ENCODE assay signal across 8 cellular contexts in genomic region chr17:81391964-81392908, GRCh38. TPM values are rescaled to one million over a fixed set of nuclear protein-coding genes. Genes with fewer than 3 reads are reported as not detected.
DNase-seq lines count a peak whose midpoint lies in the region; ATAC-seq and TF ChIP-seq lines count a peak whose summit lies in the region.

No MANE protein-coding gene starts in this region.

- peaks cover 18 to 68% (median 37%) of the 10 kb centered on the region in 5 donors for H3K27me3 Mint-ChIP-seq in naive thymus-derived CD8-positive, alpha-beta T cell

- POLR2A ChIA-PET in naive thymus-derived CD8-positive, alpha-beta T cell (lab: Charles Lee): interaction anchor here (0.5 kb wide), 1 partner anchor 14 kb away, joined by 4 read pairs; no protein-coding TSS in a partner anchor

- peaks cover 5 to 27% (median 12%) of the 10 kb centered on the region in 4 donors for H3K4me1 Mint-ChIP-seq in naive thymus-derived CD8-positive, alpha-beta T cell

- DNase-seq in AG10803 (ENCODE audit: low read depth) (peak; percentile 83), NCI-H69 (lab: John Stamatoyannopoulos, UW) (peak; percentile 52), epithelial cell of esophagus (ENCODE audit: low read depth) (no peak), NCI-H774 (lab: John Stamatoyannopoulos, UW) (no peak)
- no peak for DNase-seq in naive thymus-derived CD8-positive, alpha-beta T cell
- no peak for DNase-seq in activated effector memory CD4-positive, alpha-beta T cell treated with Interleukin-2 at 50 U/mL for 16 hours

- H3K36me3 Mint-ChIP-seq in naive thymus-derived CD8-positive, alpha-beta T cell: no peaks in the 10 kb centered on the region

- no peak overlapping the region for H3K27ac Mint-ChIP-seq in naive thymus-derived CD8-positive, alpha-beta T cell

- H3K4me3 Mint-ChIP-seq in naive thymus-derived CD8-positive, alpha-beta T cell: peak overlapping the region in 8 of 10 donors; percentile 6 to 44 (median 30)

- TF ChIP-seq CTCF in AG10803 (conservative IDR thresholded peaks at IDR 0.05; ENCODE audit: low read length) (no peak), epithelial cell of esophagus (IDR thresholded peaks at IDR 0.05; ENCODE audit: insufficient read depth, low read depth, low read length, missing control alignments) (no peak)

- H3K4me3 ChIP-seq in AG10803 (ENCODE audit: low read length) (peak overlapping the region; percentile 65), epithelial cell of esophagus (ENCODE audit: low read length) (peak overlapping the region; percentile 57)

- H3K9me3 Mint-ChIP-seq in naive thymus-derived CD8-positive, alpha-beta T cell: no peaks in the 10 kb centered on the region

- no peak for ATAC-seq in naive thymus-derived CD8-positive, alpha-beta T cell
- ATAC-seq in GM18498 (IDR thresholded peaks at IDR 0.05; ENCODE audit: unreplicated experiment): no peak
- no peak for ATAC-seq in GM19455 (IDR thresholded peaks at IDR 0.05; ENCODE audit: unreplicated experiment)

RNA-seq across cellular contexts. Expression of gene BAHCC1, which starts 3.0 kb away (rescaled TPM):
- total RNA-seq in naive thymus-derived CD8-positive, alpha-beta T cell: not detected
- not detected for polyA plus RNA-seq in naive thymus-derived CD8-positive, alpha-beta T cell

Comparison
In these comparisons a context has a peak if more than half of its experiments do, and no peak if none do; other contexts are left out.
1. DNase-seq: peak in AG10803 (single experiment) and NCI-H69 (single experiment); none in epithelial cell of esophagus (single experiment), naive thymus-derived CD8-positive, alpha-beta T cell (0 of 10), activated effector memory CD4-positive, alpha-beta T cell treated with Interleukin-2 at 50 U/mL for 16 hours (single experiment) and NCI-H774 (single experiment).